Comparison of ENCODE assay signal across 8 cellular contexts in genomic region chr2:219498280-219499057, GRCh38.
DNase-seq lines count a peak whose midpoint lies in the region; ATAC-seq and FAIRE-seq lines count a peak whose summit lies in the region.

GMPPA (plus strand) TSS chr2:219498891; CDS start chr2:219499976, 1,085 bp downstream.

- H3K4me3 Mint-ChIP-seq in effector memory CD8-positive, alpha-beta T cell, result peak within 1 kb of the TSS; percentile 94 to 97

- peak; percentile 93 for ATAC-seq in GM21367 (IDR thresholded peaks at IDR 0.05; ENCODE audit: unreplicated experiment)
- ATAC-seq in effector memory CD8-positive, alpha-beta T cell (replicated peaks), result peak; percentile 94

- peak within 1 kb of the TSS; percentile 55 to 87 for H3K27ac Mint-ChIP-seq in effector memory CD8-positive, alpha-beta T cell

- FAIRE-seq in HTR-8/SVneo (lab: Jason Lieb, UNC), result peak; percentile 83

- peaks cover 27 to 54% of the 10 kb centered on the region in 2 donors for H3K27me3 Mint-ChIP-seq in effector memory CD8-positive, alpha-beta T cell

- no peaks in the 10 kb centered on the region for H3K9me3 Mint-ChIP-seq in effector memory CD8-positive, alpha-beta T cell

- DNase-seq in COLO829 (ENCODE audit: low spot score), result peak; percentile 100
- peak; percentile 98 for DNase-seq in HTR-8/SVneo (ENCODE audit: insufficient read length, low spot score)
- DNase-seq in NOMO-1 treated with dmso at 0.1 percent for 144 hours (lab: John Stamatoyannopoulos, UW; ENCODE audit: unreplicated experiment), result peak; percentile 98
- DNase-seq in activated CD8-positive, alpha-beta memory T cell treated with anti-CD3 and anti-CD28 coated beads for 48 hours (ENCODE audit: low read depth in 2 of 3, low spot score in 2 of 3), result peak; percentile 73 to 77 (median 77)
- DNase-seq in effector memory CD8-positive, alpha-beta T cell, result peak; percentile 87 to 92 (median 88)
- DNase-seq in medulla oblongata (ENCODE audit: extremely low spot score), result peak; percentile 98
- peak; percentile 84 for DNase-seq in stimulated activated CD8-positive, alpha-beta memory T cell treated with anti-CD3 and anti-CD28 coated beads, Interleukin-12 subunit alpha, Interleukin-12 subunit beta, amount 100 ng/mL, for 1 hour (ENCODE audit: low read depth)

- H3K36me3 Mint-ChIP-seq in effector memory CD8-positive, alpha-beta T cell (ENCODE audit: insufficient read depth), result peaks cover 5% of the 10 kb centered on the region

- peaks cover 33 to 42% of the 10 kb centered on the region in 2 donors for H3K4me1 Mint-ChIP-seq in effector memory CD8-positive, alpha-beta T cell (ENCODE audit: low read depth in 2 of 2)

Comparison
In these comparisons a context has a peak if more than half of its experiments do, and no peak if none do; other contexts are left out.
1. Peak in every context shown above with its lines: DNase-seq and ATAC-seq.